33 cellular contexts compared by ENCODE assay signal in the genomic region with DNA sequence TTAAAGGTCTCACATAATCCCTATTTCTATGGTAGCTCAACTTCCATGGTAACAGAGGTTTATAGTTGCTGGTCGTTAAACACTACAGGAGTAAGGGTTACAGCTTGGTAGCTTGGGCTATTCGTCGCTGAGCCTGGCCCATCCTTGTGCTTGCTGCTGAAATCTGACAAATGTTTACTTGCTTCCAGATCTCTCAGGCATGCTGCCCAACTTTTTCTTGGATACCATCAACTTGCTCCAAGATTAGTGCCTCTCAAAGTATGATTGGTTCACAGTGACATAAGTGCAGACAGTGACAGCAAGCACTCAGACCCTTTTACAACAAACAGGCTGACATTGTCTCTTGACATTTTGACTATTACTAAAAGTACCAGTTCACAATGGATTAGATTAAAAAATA.
"Had no signal": no experiment of that assay in that cellular context is flagged by ENCODE, and none has a peak within 500 bp of the region (broad histone marks: within the 10 kb centered on the region; RNA-seq: fewer than 3 reads in every experiment).

No MANE protein-coding gene starts in this region.

- H3K36me3 ChIP-seq: MG63 had no signal

- H3K27me3 ChIP-seq: MG63 had no signal

- H3K9me3 ChIP-seq: MG63 had no signal

- DNase-seq: Karpas-422, Kasumi-1, MG63, MM.1S, MV-4-11, NCI-H1048, NCI-H1092, NCI-H1092 treated with DMSO at 0.1 percent for 48 hours, NCI-H1105, NCI-H1105 treated with DMSO at 0.1 percent for 48 hours, NCI-H1417, NCI-H1417 treated with DMSO at 0.1 percent for 48 hours, NCI-H1436, NCI-H1436 treated with DMSO at 0.1 percent for 48 hours, NCI-H146, NCI-H1694, NCI-H1694 treated with DMSO at 0.1 percent for 48 hours, NCI-H187, NCI-H187 treated with DMSO at 0.1 percent for 48 hours, NCI-H1930, NCI-H2029, NCI-H2029 treated with DMSO at 0.1 percent for 48 hours, NCI-H2081, NCI-H2081 treated with DMSO at 0.1 percent for 48 hours, NCI-H2107, NCI-H2171, NCI-H2171 treated with DMSO at 0.1 percent for 48 hours, NCI-H2227 treated with DMSO at 0.1 percent for 48 hours, NCI-H226, NCI-H345, NCI-H446 treated with DMSO at 0.1 percent for 48 hours, NCI-H510A had no signal

- H3K27ac ChIP-seq: KMS-11 had no signal

- H3K4me3 ChIP-seq: MG63 had no signal
